In genomic region chr6:134323294-134323693, GRCh38 we compare ENCODE assay signal across 34 cellular contexts.
"Had no signal": no experiment of that assay in that cellular context is flagged by ENCODE, and none has a peak within 500 bp of the region (broad histone marks: within the 10 kb centered on the region; RNA-seq: fewer than 3 reads in every experiment).

No MANE protein-coding gene starts in this region.

- H3K4me1 Mint-ChIP-seq: activated naive CD8-positive, alpha-beta T cell treated with anti-CD3 and anti-CD28 coated beads, Interleukin-2, amount 10 ng/mL, durations not matched to agents 7 days and 5 days; central memory CD8-positive, alpha-beta T cell had no signal

- DNase-seq: activated B cell treated with CpG ODN at 0.5 μM for 24 hours; activated CD4-positive, alpha-beta T cell treated with anti-CD3 and anti-CD28 coated beads for 4 hours; activated CD4-positive, alpha-beta T cell treated with anti-CD3 and anti-CD28 coated beads, Interleukin-2, amount 10 ng/mL, durations not matched to agents 24 days and 14 days; activated CD4-positive, alpha-beta T cell treated with anti-CD3 and anti-CD28 coated beads, Interleukin-2, amount 50 U/mL, for 1 hour; activated CD4-positive, alpha-beta T cell treated with anti-CD3 and anti-CD28 coated beads, Interleukin-2, amount 50 U/mL, for 4 hours; activated CD4-positive, CD25-positive, alpha-beta regulatory T cell treated with anti-CD3 and anti-CD28 coated beads, Interleukin-2, amount 50 U/mL, for 72 hours; activated CD8-positive, alpha-beta memory T cell treated with anti-CD3 and anti-CD28 coated beads, Interleukin-2, amount 50 U/mL, for 4 hours; activated effector memory CD4-positive, alpha-beta T cell treated with Interleukin-2 at 50 U/mL for 16 hours; activated gamma-delta T cell; activated naive CD4-positive, alpha-beta T cell treated with anti-CD3 and anti-CD28 coated beads, Interleukin-2, amount 10 ng/mL, durations not matched to agents 7 days and 5 days; activated naive CD8-positive, alpha-beta T cell treated with anti-CD3 and anti-CD28 coated beads, Interleukin-2, amount 10 ng/mL, durations not matched to agents 7 days and 5 days; activated naive CD8-positive, alpha-beta T cell treated with anti-CD3 and anti-CD28 coated beads, Interleukin-2, amount 50 U/mL, for 24 hours; activated T-cell treated with anti-CD3 and anti-CD28 coated beads, Interleukin-2, amount 50 U/mL, for 1 hour; activated T-cell treated with anti-CD3 and anti-CD28 coated beads, Interleukin-2, amount 50 U/mL, for 48 hours; amygdala; anterior cingulate cortex; cerebellar nuclear complex; T-helper 1 cell; T-helper 2 cell; T-helper 9 cell had no signal

- H3K27ac ChIP-seq: ascending aorta, cardiac muscle cell, VCaP had no signal

- H3K4me1 ChIP-seq: ascending aorta had no signal

- ATAC-seq: activated CD8-positive, alpha-beta T cell treated with anti-CD3 and anti-CD28 coated beads for 36 hours; activated naive CD8-positive, alpha-beta T cell treated with anti-CD3 and anti-CD28 coated beads, Interleukin-2, amount 50 U/mL, for 24 hours had no signal

- H3K27me3 Mint-ChIP-seq: activated naive CD4-positive, alpha-beta T cell treated with anti-CD3 and anti-CD28 coated beads, Interleukin-2, amount 50 U/mL, for 24 hours had no signal

- H3K4me3 ChIP-seq: ascending aorta, cardiac muscle cell had no signal

- FAIRE-seq: bronchial epithelial cell, TTC549 had no signal

- H3K36me3 Mint-ChIP-seq: activated CD4-positive, alpha-beta memory T cell treated with anti-CD3 and anti-CD28 coated beads for 36 hours; brain had no signal

- H3K36me3 ChIP-seq: ascending aorta, cardiac muscle cell had no signal

- H3K27me3 ChIP-seq: ascending aorta had no signal

- H3K27ac Mint-ChIP-seq: activated B cell treated with CpG ODN at 0.5 μM for 24 hours; activated CD4-positive, alpha-beta memory T cell treated with anti-CD3 and anti-CD28 coated beads for 36 hours; activated CD4-positive, alpha-beta T cell treated with anti-CD3 and anti-CD28 coated beads, Interleukin-2, amount 10 ng/mL, durations not matched to agents 24 days and 14 days; activated CD8-positive, alpha-beta T cell treated with anti-CD3 and anti-CD28 coated beads for 36 hours; activated naive CD4-positive, alpha-beta T cell treated with anti-CD3 and anti-CD28 coated beads, Interleukin-2, amount 10 ng/mL, durations not matched to agents 7 days and 5 days; activated naive CD4-positive, alpha-beta T cell treated with anti-CD3 and anti-CD28 coated beads, Interleukin-2, amount 50 U/mL, for 24 hours; activated naive CD8-positive, alpha-beta T cell; activated naive CD8-positive, alpha-beta T cell treated with anti-CD3 and anti-CD28 coated beads, Interleukin-2, amount 10 ng/mL, durations not matched to agents 7 days and 5 days; activated naive CD8-positive, alpha-beta T cell treated with anti-CD3 and anti-CD28 coated beads, Interleukin-2, amount 50 U/mL, for 24 hours; activated T-helper 2 cell treated with anti-CD3 and anti-CD28 coated beads, Interferon-gamma antibody, Interleukin-2, Interleukin-4, amounts not matched to agents 10 μg/mL and 5 μg/mL and 100 μg/mL, durations not matched to agents 14 hours and 24 hours and 36 hours; T-helper 1 cell treated with Interleukin-12 subunit alpha and Interleukin-12 subunit beta and Interleukin-4 antibody, amounts not matched to agents 30 μg/mL and 1 μg/mL, for 36 hours; T-helper 2 cell treated with Interferon-gamma antibody and Interleukin-4, amounts not matched to agents 5 μg/mL and 100 μg/mL, for 36 hours had no signal

- H3K4me3 Mint-ChIP-seq: activated B cell treated with CpG ODN at 0.5 μM for 24 hours; activated CD4-positive, alpha-beta memory T cell treated with anti-CD3 and anti-CD28 coated beads for 36 hours; activated CD4-positive, alpha-beta T cell treated with anti-CD3 and anti-CD28 coated beads, Interleukin-2, amount 10 ng/mL, durations not matched to agents 24 days and 14 days; activated CD8-positive, alpha-beta T cell treated with anti-CD3 and anti-CD28 coated beads for 36 hours; activated naive CD4-positive, alpha-beta T cell treated with anti-CD3 and anti-CD28 coated beads, Interleukin-2, amount 10 ng/mL, durations not matched to agents 7 days and 5 days; activated naive CD4-positive, alpha-beta T cell treated with anti-CD3 and anti-CD28 coated beads, Interleukin-2, amount 50 U/mL, for 24 hours; activated naive CD8-positive, alpha-beta T cell; activated naive CD8-positive, alpha-beta T cell treated with anti-CD3 and anti-CD28 coated beads, Interleukin-2, amount 10 ng/mL, durations not matched to agents 7 days and 5 days; activated naive CD8-positive, alpha-beta T cell treated with anti-CD3 and anti-CD28 coated beads, Interleukin-2, amount 50 U/mL, for 24 hours; brain; central memory CD8-positive, alpha-beta T cell; T-helper 1 cell treated with Interleukin-12 subunit alpha and Interleukin-12 subunit beta and Interleukin-4 antibody, amounts not matched to agents 30 μg/mL and 1 μg/mL, for 36 hours; T-helper 2 cell treated with Interferon-gamma antibody and Interleukin-4, amounts not matched to agents 5 μg/mL and 100 μg/mL, for 36 hours had no signal
